8 cellular contexts compared by ENCODE assay signal in the genomic region with DNA sequence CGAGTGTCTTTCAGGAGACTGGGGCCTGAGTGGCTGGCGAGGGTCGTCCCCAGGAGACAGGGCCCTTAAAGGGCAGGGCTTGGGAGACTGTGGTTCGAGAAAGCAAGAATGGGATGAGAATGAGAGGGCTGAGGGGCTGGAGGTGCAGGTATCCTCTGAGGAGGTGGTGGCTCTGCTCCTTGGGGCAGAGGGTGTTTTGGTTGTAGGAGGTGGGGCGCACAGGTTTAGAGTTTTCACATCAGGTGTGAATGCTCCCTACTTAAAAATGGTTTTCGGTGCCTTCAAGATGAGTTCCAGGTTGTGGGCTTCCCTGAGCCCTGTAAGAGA. TPM values are rescaled to one million over a fixed set of nuclear protein-coding genes. Genes with fewer than 3 reads are reported as not detected.
DNase-seq lines count a peak whose midpoint lies in the region; ATAC-seq and TF ChIP-seq lines count a peak whose summit lies in the region.

No MANE protein-coding gene starts in this region.

- no peak for DNase-seq in activated naive CD4-positive, alpha-beta T cell treated with anti-CD3 and anti-CD28 coated beads, Interleukin-2, amount 10 ng/mL, durations not matched to agents 7 days and 5 days
- DNase-seq in activated naive CD4-positive, alpha-beta T cell treated with anti-CD3 and anti-CD28 coated beads, Interleukin-2, amount 50 U/mL, for 16 hours = no peak
- DNase-seq in adipocyte (ENCODE audit: low read depth) = no peak
- DNase-seq in left lung = no peak
- no peak for DNase-seq in transverse colon
- no peak for DNase-seq in occipital lobe (lab: John Stamatoyannopoulos, UW)
- no peak for DNase-seq in activated CD4-positive, CD25-positive, alpha-beta regulatory T cell treated with anti-CD3 and anti-CD28 coated beads, Interleukin-2, amount 50 U/mL, for 72 hours

- WGBS in transverse colon (ENCODE audit: low coverage in 1 of 2), 2 donors = 0 to 6% methylated on average over 1 to 6 of the region's 6 CpGs

- H3K4me1 ChIP-seq in adipocyte (ENCODE audit: control insufficient read depth, insufficient read depth, low read length) (peaks cover 12% of the 10 kb centered on the region), left lung (peaks cover 5 to 17% of the 10 kb centered on the region in 2 donors), transverse colon (peaks cover 2 to 13% (median 9%) of the 10 kb centered on the region in 4 donors)

- TF ChIP-seq POLR2A in transverse colon (IDR thresholded peaks at IDR 0.05) = no peak

- H3K36me3 ChIP-seq in adipocyte (ENCODE audit: control insufficient read depth, insufficient read depth, low read length, severe bottlenecking) (no peaks in the 10 kb centered on the region), left lung (peaks cover 0 to 5% of the 10 kb centered on the region in 2 donors), transverse colon (no peaks in the 10 kb centered on the region)

- H3K27me3 ChIP-seq in adipocyte (replicated peaks; ENCODE audit: control insufficient read depth, insufficient read depth, low read length) (no peaks in the 10 kb centered on the region), left lung (no peaks in the 10 kb centered on the region), transverse colon (no peaks in the 10 kb centered on the region)

- H3K4me1 Mint-ChIP-seq in activated naive CD4-positive, alpha-beta T cell treated with anti-CD3 and anti-CD28 coated beads, Interleukin-2, amount 10 ng/mL, durations not matched to agents 7 days and 5 days = peaks cover 23% of the 10 kb centered on the region

- TF ChIP-seq CTCF in left lung (IDR thresholded peaks at IDR 0.05) (no peak), transverse colon (IDR thresholded peaks at IDR 0.05) (no peak)

- H3K27ac Mint-ChIP-seq in activated naive CD4-positive, alpha-beta T cell treated with anti-CD3 and anti-CD28 coated beads, Interleukin-2, amount 10 ng/mL, durations not matched to agents 7 days and 5 days = peak overlapping the region; percentile 93

- H3K27ac ChIP-seq in left lung = peak overlapping the region; percentile 71 to 77
- peak overlapping the region; percentile 78 to 88 (median 80) for H3K27ac ChIP-seq in transverse colon

- intact Hi-C loops in left lung (cut with DNase I) = no loop called here
- intact Hi-C loops in transverse colon (cut with DNase I; ENCODE audit: low total_unique reads) = no loop called here

- peak overlapping the region; percentile 99 for H3K4me3 Mint-ChIP-seq in activated naive CD4-positive, alpha-beta T cell treated with anti-CD3 and anti-CD28 coated beads, Interleukin-2, amount 10 ng/mL, durations not matched to agents 7 days and 5 days

- no peaks in the 10 kb centered on the region for H3K27me3 Mint-ChIP-seq in activated naive CD4-positive, alpha-beta T cell treated with anti-CD3 and anti-CD28 coated beads, Interleukin-2, amount 10 ng/mL, durations not matched to agents 7 days and 5 days

- ATAC-seq in left lung = peak; percentile 2
- ATAC-seq in HG02763 (IDR thresholded peaks at IDR 0.05; ENCODE audit: unreplicated experiment) = no peak

- H3K36me3 Mint-ChIP-seq in activated naive CD4-positive, alpha-beta T cell treated with anti-CD3 and anti-CD28 coated beads, Interleukin-2, amount 10 ng/mL, durations not matched to agents 7 days and 5 days = peaks cover 1% of the 10 kb centered on the region

- H3K4me3 ChIP-seq in adipocyte (ENCODE audit: low read length) (peak overlapping the region; percentile 99), left lung (peak overlapping the region; percentile 66 to 96), transverse colon (peak overlapping the region; percentile 61 to 84 (median 74))

- peaks cover 4% of the 10 kb centered on the region for H3K9me3 Mint-ChIP-seq in activated naive CD4-positive, alpha-beta T cell treated with anti-CD3 and anti-CD28 coated beads, Interleukin-2, amount 10 ng/mL, durations not matched to agents 7 days and 5 days

- in situ Hi-C loops in transverse colon (cut with MboI; ENCODE audit: low pct_ligation_motif_present in 1 of 4, low pct_unique_long_range_greater_than_20kb in 1 of 4, low sequenced_read_pairs in 3 of 4) = no loop called here

- TF ChIP-seq EP300 in transverse colon (IDR thresholded peaks at IDR 0.05; ENCODE audit: low read depth) = no peak

- CTCF ChIA-PET in activated naive CD4-positive, alpha-beta T cell treated with anti-CD3 and anti-CD28 coated beads, Interleukin-2, amount 10 ng/mL, durations not matched to agents 7 days and 5 days (lab: Charles Lee) = interaction anchor here (1.4 kb wide), 1 partner anchor 77 kb away, joined by 5 read pairs; no protein-coding TSS in a partner anchor

- H3K9me3 ChIP-seq in adipocyte (ENCODE audit: control insufficient read depth, low read length) = no peaks in the 10 kb centered on the region
- H3K9me3 ChIP-seq in left lung = no peaks in the 10 kb centered on the region
- H3K9me3 ChIP-seq in transverse colon = no peaks in the 10 kb centered on the region

- H3K9ac ChIP-seq in adipocyte (ENCODE audit: low read length) = peak overlapping the region; percentile 96

RNA-seq across cellular contexts. Expression of gene BCAS3, which starts 0.4 kb away (rescaled TPM):
- total RNA-seq in left lung = 10 to 100 TPM; 21.2 to 29.6 TPM
- 10 to 100 TPM; 20.7 to 76.3 (median 39.8) TPM for total RNA-seq in transverse colon
- 50.8 TPM for total RNA-seq in occipital lobe
